ENCODE assay signal across 8 cellular contexts in genomic region chr2:96265349-96265839, GRCh38. TPM values are rescaled to one million over a fixed set of nuclear protein-coding genes. Genes with fewer than 3 reads are reported as not detected.
DNase-seq lines count a peak whose midpoint lies in the region; ATAC-seq lines count a peak whose summit lies in the region.

No MANE protein-coding gene starts in this region.

- H3K27me3 ChIP-seq in GM23248 (replicated peaks; ENCODE audit: insufficient read depth): no peaks in the 10 kb centered on the region

- no peaks in the 10 kb centered on the region for H3K9me3 ChIP-seq in GM23248 (ENCODE audit: low read depth)

- peaks cover 77% of the 10 kb centered on the region for H3K79me2 ChIP-seq in GM23248 (ENCODE audit: insufficient read depth)

- H2AFZ ChIP-seq in GM23248: peak overlapping the region; percentile 81

- H3K4me3 ChIP-seq in GM23248: peak overlapping the region; percentile 99

- ATAC-seq in Right ventricle myocardium inferior: peak; percentile 27

- peaks cover 42% of the 10 kb centered on the region for H3F3A ChIP-seq in GM23248 (ENCODE audit: insufficient read depth)

- peak overlapping the region; percentile 94 for H3K9ac ChIP-seq in GM23248

- H3K27ac Mint-ChIP-seq in activated naive CD4-positive, alpha-beta T cell treated with anti-CD3 and anti-CD28 coated beads, Interleukin-2, amount 10 ng/mL, durations not matched to agents 7 days and 5 days: peak overlapping the region; percentile 86

- no peaks in the 10 kb centered on the region for H3K9me2 ChIP-seq in GM23248 (ENCODE audit: insufficient read depth)

- intact Hi-C loops in Right ventricle myocardium inferior (cut with DNase I): loop anchor here (5.0 kb wide), 2 partner anchors 37 to 118 kb away; partner anchors contain the start of gene DUSP2
- intact Hi-C loops in posterior cingulate gyrus (cut with DNase I): no loop called here

- 0 to 2% methylated on average over 20 to 28 of the region's 49 CpGs for WGBS in GM23248 (ENCODE audit: low coverage in 1 of 2, low lambda C conversion rate in 2 of 2, missing lambda C conversion rate in 2 of 2), 2 experiments

- H4K20me1 ChIP-seq in GM23248 (ENCODE audit: insufficient read depth): no peaks in the 10 kb centered on the region

- peak overlapping the region; percentile 94 for H3K4me2 ChIP-seq in GM23248 (ENCODE audit: unreplicated experiment)

- CTCF ChIA-PET in activated naive CD4-positive, alpha-beta T cell treated with anti-CD3 and anti-CD28 coated beads, Interleukin-2, amount 10 ng/mL, durations not matched to agents 7 days and 5 days (lab: Charles Lee): interaction anchor here (0.5 to 1.8 kb wide), 4 partner anchors 37 to 273 kb away, joined by 3 read pairs; no protein-coding TSS in a partner anchor

- in situ Hi-C loops in GM23248 (cut with MboI): loop anchor here (25.0 kb wide), 1 partner anchor 253 kb away; no protein-coding TSS in a partner anchor

- H3K9me3 Mint-ChIP-seq in activated naive CD4-positive, alpha-beta T cell treated with anti-CD3 and anti-CD28 coated beads, Interleukin-2, amount 10 ng/mL, durations not matched to agents 7 days and 5 days: no peaks in the 10 kb centered on the region

- no peaks in the 10 kb centered on the region; the same call in 1 of the 2 replicates for H3K36me3 ChIP-seq in GM23248 (ENCODE audit: low read depth)

- peak overlapping the region; percentile 91 for H3K4me3 Mint-ChIP-seq in activated naive CD4-positive, alpha-beta T cell treated with anti-CD3 and anti-CD28 coated beads, Interleukin-2, amount 10 ng/mL, durations not matched to agents 7 days and 5 days

- DNase-seq in EH (ENCODE audit: low read depth) (peak; percentile 53), GM23248 (peak; percentile 60), NCI-H128 (lab: John Stamatoyannopoulos, UW; ENCODE audit: unreplicated experiment) (peak; percentile 10), Right ventricle myocardium inferior (ENCODE audit: missing footprints) (peak; percentile 81), posterior cingulate gyrus (peak in 8 of 10 donors; percentile 42 to 92 (median 58)), NCI-H526 treated with DMSO at 0.1 percent for 48 hours (lab: John Stamatoyannopoulos, UW) (no peak), NCI-H1436 (lab: John Stamatoyannopoulos, UW) (no peak)
- no peak for DNase-seq in activated naive CD4-positive, alpha-beta T cell treated with anti-CD3 and anti-CD28 coated beads, Interleukin-2, amount 10 ng/mL, durations not matched to agents 7 days and 5 days

- peaks cover 40% of the 10 kb centered on the region for H3K4me1 ChIP-seq in GM23248 (ENCODE audit: insufficient read depth)

- peaks cover 50% of the 10 kb centered on the region for H3K4me1 Mint-ChIP-seq in activated naive CD4-positive, alpha-beta T cell treated with anti-CD3 and anti-CD28 coated beads, Interleukin-2, amount 10 ng/mL, durations not matched to agents 7 days and 5 days

- H3K27ac ChIP-seq in GM23248: peak overlapping the region; percentile 67

- peaks cover 45% of the 10 kb centered on the region for H3K36me3 Mint-ChIP-seq in activated naive CD4-positive, alpha-beta T cell treated with anti-CD3 and anti-CD28 coated beads, Interleukin-2, amount 10 ng/mL, durations not matched to agents 7 days and 5 days

- H3K27me3 Mint-ChIP-seq in activated naive CD4-positive, alpha-beta T cell treated with anti-CD3 and anti-CD28 coated beads, Interleukin-2, amount 10 ng/mL, durations not matched to agents 7 days and 5 days: no peaks in the 10 kb centered on the region

RNA-seq across cellular contexts. Expression of gene TMEM127, which starts 0.4 kb away (rescaled TPM):
- 43.6 and 46.8 TPM in 2 replicates for total RNA-seq in GM23248 (2014; rRNA removed; shearing (Covaris generic))
- 33.4 and 34.0 TPM in 2 replicates for polyA plus RNA-seq in GM23248 (2016; fragmentation: Nextera tagmentation; extraction: Ambion mirVana)
- total RNA-seq in Right ventricle myocardium inferior: 68.2 TPM

RNA-seq across cellular contexts. Expression of gene CIAO1, which starts 0.6 kb away (rescaled TPM):
- total RNA-seq in GM23248 (2014; rRNA removed; shearing (Covaris generic)): 110 and 126 TPM in 2 replicates
- polyA plus RNA-seq in GM23248 (2016; fragmentation: Nextera tagmentation; extraction: Ambion mirVana): 69.3 and 71.1 TPM in 2 replicates
- 59.9 TPM for total RNA-seq in Right ventricle myocardium inferior

RNA-seq across cellular contexts. Expression of gene SNRNP200, which starts 40.0 kb away (rescaled TPM):
- 30.6 and 34.2 TPM in 2 replicates for total RNA-seq in GM23248 (2014; rRNA removed; shearing (Covaris generic))
- 40.5 and 41.8 TPM in 2 replicates for polyA plus RNA-seq in GM23248 (2016; fragmentation: Nextera tagmentation; extraction: Ambion mirVana)
- 50.9 TPM for total RNA-seq in Right ventricle myocardium inferior

RNA-seq across cellular contexts. Expression of gene STARD7, which starts 56.8 kb away (rescaled TPM):
- total RNA-seq in GM23248 (2014; rRNA removed; shearing (Covaris generic)): 120 and 129 TPM in 2 replicates
- 93.3 and 94.2 TPM in 2 replicates for polyA plus RNA-seq in GM23248 (2016; fragmentation: Nextera tagmentation; extraction: Ambion mirVana)
- total RNA-seq in Right ventricle myocardium inferior: 194 TPM

RNA-seq across cellular contexts. Expression of gene ITPRIPL1, which starts 59.7 kb away (rescaled TPM):
- total RNA-seq in GM23248 (2014; rRNA removed; shearing (Covaris generic)): 0.25 and 0.32 TPM in 2 replicates
- 0.06 and 0.19 TPM in 2 replicates for polyA plus RNA-seq in GM23248 (2016; fragmentation: Nextera tagmentation; extraction: Ambion mirVana)
- total RNA-seq in Right ventricle myocardium inferior: 1.4 TPM

Comparison
In these comparisons a context has a peak if more than half of its experiments do, and no peak if none do; other contexts are left out.
1. DNase-seq: peak in EH (single experiment), GM23248 (single experiment), NCI-H128 (single experiment), Right ventricle myocardium inferior (single experiment) and posterior cingulate gyrus (8 of 10); none in activated naive CD4-positive, alpha-beta T cell treated with anti-CD3 and anti-CD28 coated beads, Interleukin-2, amount 10 ng/mL, durations not matched to agents 7 days and 5 days (single experiment), NCI-H526 treated with DMSO at 0.1 percent for 48 hours (single experiment) and NCI-H1436 (single experiment).